22 cellular contexts compared by ENCODE assay signal in the genomic region with DNA sequence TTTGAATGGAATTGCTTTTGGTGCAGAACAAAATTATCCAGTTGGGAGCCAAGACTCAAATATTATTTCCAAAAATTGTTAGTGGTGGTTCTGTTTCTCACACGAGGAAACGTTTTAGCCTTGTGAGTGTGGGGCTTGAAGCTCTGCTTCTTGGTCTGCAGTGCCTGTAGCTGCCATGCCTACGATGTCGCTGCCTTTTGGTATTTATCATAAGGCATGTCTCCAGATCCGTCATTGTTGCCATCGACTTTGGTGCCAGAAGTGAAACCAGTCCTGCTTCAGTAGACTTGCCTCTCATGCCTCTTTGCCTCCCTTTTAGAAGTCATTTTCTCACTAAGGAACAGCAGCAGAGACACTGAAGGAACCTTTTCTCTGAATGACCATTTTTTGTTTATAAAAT. TPM values are rescaled to one million over a fixed set of nuclear protein-coding genes. Genes with fewer than 3 reads are reported as not detected.
"Had no signal": no experiment of that assay in that cellular context is flagged by ENCODE, and none has a peak within 500 bp of the region (broad histone marks: within the 10 kb centered on the region; RNA-seq: fewer than 3 reads in every experiment).

No MANE protein-coding gene starts in this region.

- H3K9me3 ChIP-seq: esophagus muscularis mucosa, gastroesophageal sphincter, ovary, sigmoid colon, stomach, thyroid gland, upper lobe of left lung had no signal

- H2AFZ ChIP-seq: hepatocyte had no signal

- ATAC-seq: gastroesophageal sphincter; left colon; natural killer cell treated with Interleukin-12 subunit alpha and Interleukin-12 subunit beta and Interleukin-15 and Interleukin-18, amount 100 ng/mL, for 72 hours; stimulated activated naive B cell treated with anti-CD40 and anti-IgM and Interleukin-4, amounts not matched to agents 10 μg/mL and 1 μg/mL and 100 μg/mL, for 72 hours; WTC11 had no signal

- H3K4me2 ChIP-seq: hepatocyte had no signal

- H3K9me3 Mint-ChIP-seq: activated naive CD4-positive, alpha-beta T cell treated with anti-CD3 and anti-CD28 coated beads for 36 hours; activated naive CD8-positive, alpha-beta T cell treated with anti-CD3 and anti-CD28 coated beads, Interleukin-2, amount 10 ng/mL, durations not matched to agents 7 days and 5 days; natural killer cell treated with Interleukin-12 subunit alpha and Interleukin-12 subunit beta and Interleukin-15 and Interleukin-18, amount 100 ng/mL, for 72 hours; stimulated activated naive B cell treated with anti-CD40 and anti-IgM and Interleukin-4, amounts not matched to agents 10 μg/mL and 1 μg/mL and 100 μg/mL, for 72 hours; WTC11 had no signal

- H3K27me3 ChIP-seq: esophagus muscularis mucosa, gastroesophageal sphincter, hepatocyte, ovary, sigmoid colon, stomach, thyroid gland, upper lobe of left lung had no signal

- H3K4me3 ChIP-seq: esophagus muscularis mucosa, gastroesophageal sphincter, hepatocyte, ovary, sigmoid colon, stomach, thyroid gland, upper lobe of left lung had no signal

- H3K79me2 ChIP-seq: hepatocyte had no signal

- H3K36me3 Mint-ChIP-seq: natural killer cell treated with Interleukin-12 subunit alpha and Interleukin-12 subunit beta and Interleukin-15 and Interleukin-18, amount 100 ng/mL, for 72 hours had no signal

- DNase-seq: activated CD4-positive, alpha-beta T cell treated with anti-CD3 and anti-CD28 coated beads, Interleukin-2, amount 50 U/mL, for 4 hours; activated effector memory CD4-positive, alpha-beta T cell treated with anti-CD3 and anti-CD28 coated beads, Interleukin-2, amount 50 U/mL, for 16 hours; activated naive CD4-positive, alpha-beta T cell treated with anti-CD3 and anti-CD28 coated beads for 36 hours; activated naive CD8-positive, alpha-beta T cell treated with anti-CD3 and anti-CD28 coated beads, Interleukin-2, amount 10 ng/mL, durations not matched to agents 7 days and 5 days; amniotic stem cell; caudate nucleus; left colon; mammary epithelial cell; ovary; sigmoid colon; small intestine; stimulated activated naive B cell treated with anti-CD40 and anti-IgM and Interleukin-4, amounts not matched to agents 10 μg/mL and 1 μg/mL and 100 μg/mL, for 72 hours; stomach; T-helper 2 cell; thyroid gland; upper lobe of left lung had no signal

- H3K36me3 ChIP-seq: ovary, thyroid gland had no signal

- H3K4me3 Mint-ChIP-seq: activated naive CD4-positive, alpha-beta T cell treated with anti-CD3 and anti-CD28 coated beads for 36 hours; activated naive CD8-positive, alpha-beta T cell treated with anti-CD3 and anti-CD28 coated beads, Interleukin-2, amount 10 ng/mL, durations not matched to agents 7 days and 5 days; natural killer cell treated with Interleukin-12 subunit alpha and Interleukin-12 subunit beta and Interleukin-15 and Interleukin-18, amount 100 ng/mL, for 72 hours; stimulated activated naive B cell treated with anti-CD40 and anti-IgM and Interleukin-4, amounts not matched to agents 10 μg/mL and 1 μg/mL and 100 μg/mL, for 72 hours; WTC11 had no signal

- H3K4me1 Mint-ChIP-seq: activated naive CD8-positive, alpha-beta T cell treated with anti-CD3 and anti-CD28 coated beads, Interleukin-2, amount 10 ng/mL, durations not matched to agents 7 days and 5 days; stimulated activated naive B cell treated with anti-CD40 and anti-IgM and Interleukin-4, amounts not matched to agents 10 μg/mL and 1 μg/mL and 100 μg/mL, for 72 hours; WTC11 had no signal

- H3K4me1 ChIP-seq: esophagus muscularis mucosa, sigmoid colon, upper lobe of left lung had no signal

- H3K27me3 Mint-ChIP-seq: activated naive CD8-positive, alpha-beta T cell treated with anti-CD3 and anti-CD28 coated beads, Interleukin-2, amount 10 ng/mL, durations not matched to agents 7 days and 5 days; natural killer cell treated with Interleukin-12 subunit alpha and Interleukin-12 subunit beta and Interleukin-15 and Interleukin-18, amount 100 ng/mL, for 72 hours; progenitor cell of endocrine pancreas; stimulated activated naive B cell treated with anti-CD40 and anti-IgM and Interleukin-4, amounts not matched to agents 10 μg/mL and 1 μg/mL and 100 μg/mL, for 72 hours had no signal

- H3K27ac Mint-ChIP-seq: activated naive CD4-positive, alpha-beta T cell treated with anti-CD3 and anti-CD28 coated beads for 36 hours; activated naive CD8-positive, alpha-beta T cell treated with anti-CD3 and anti-CD28 coated beads, Interleukin-2, amount 10 ng/mL, durations not matched to agents 7 days and 5 days; natural killer cell treated with Interleukin-12 subunit alpha and Interleukin-12 subunit beta and Interleukin-15 and Interleukin-18, amount 100 ng/mL, for 72 hours; progenitor cell of endocrine pancreas; stimulated activated naive B cell treated with anti-CD40 and anti-IgM and Interleukin-4, amounts not matched to agents 10 μg/mL and 1 μg/mL and 100 μg/mL, for 72 hours; WTC11 had no signal

- H3K27ac ChIP-seq: esophagus muscularis mucosa, gastroesophageal sphincter, hepatocyte, ovary, sigmoid colon, thyroid gland, upper lobe of left lung had no signal

RNA-seq across cellular contexts. Expression of a gene that starts 29.7 kb away (rescaled TPM):
- total RNA-seq: hepatocyte, mammary epithelial cell, stomach had no signal
